ENCODE assay signal across 22 cellular contexts in the genomic region with DNA sequence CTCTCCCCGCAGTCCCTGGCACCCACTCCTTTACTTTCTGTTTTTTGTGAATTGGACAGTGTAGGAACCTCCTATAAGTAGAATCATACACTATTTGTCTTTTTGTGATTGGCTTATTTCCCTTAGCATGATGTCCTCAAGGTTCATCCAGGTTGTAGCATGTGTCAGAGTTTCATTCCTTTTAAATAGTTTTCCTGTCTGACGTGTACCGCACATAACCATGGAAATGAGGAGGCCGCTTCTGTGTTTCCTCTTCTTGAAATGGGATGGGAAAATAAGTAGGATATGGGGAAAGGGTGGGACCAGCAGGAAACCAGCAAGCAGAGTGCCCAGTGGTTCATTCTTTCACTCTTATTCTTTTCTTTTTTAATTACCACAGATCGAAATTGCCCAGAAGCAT.
A peak's percentile ranks its signal among the peaks of the same experiment; 100 is the strongest.
DNase-seq lines count a peak whose midpoint lies in the region; ATAC-seq, FAIRE-seq and TF ChIP-seq lines count a peak whose summit lies in the region.
"Had no signal": no experiment of that assay in that cellular context is flagged by ENCODE, and none has a peak within 500 bp of the region (broad histone marks: within the 10 kb centered on the region; RNA-seq: fewer than 3 reads in every experiment).

No MANE protein-coding gene starts in this region.

- no peaks in the 10 kb centered on the region for H3K9me3 ChIP-seq in HepG2 (ENCODE audit: low read length)
- no peaks in the 10 kb centered on the region for H3K9me3 ChIP-seq in stomach

- CTCF ChIA-PET in WTC11 (lab: Charles Lee) (no interaction called here), HepG2 (lab: Yijun Ruan, JAX; ENCODE audit: low intra/inter-chr PET ratio, low total read pairs) (no interaction called here)
- CTCF ChIA-PET in activated CD8-positive, alpha-beta T cell treated with anti-CD3 and anti-CD28 coated beads for 36 hours (lab: Charles Lee), result no interaction called here

- in situ Hi-C loops in HepG2 (cut with HindIII; ENCODE audit: extremely low pct_ligation_motif_present, low pct_unique_long_range_greater_than_20kb), result no loop called here

- H3K4me3 Mint-ChIP-seq in WTC11, result no peak overlapping the region
- H3K4me3 Mint-ChIP-seq in activated CD8-positive, alpha-beta T cell treated with anti-CD3 and anti-CD28 coated beads for 36 hours, result no peak overlapping the region
- H3K4me3 Mint-ChIP-seq: B cell; CD4-positive, alpha-beta memory T cell; HFFc6 had no signal

- no peaks in the 10 kb centered on the region for H3K9me3 Mint-ChIP-seq in WTC11
- no peaks in the 10 kb centered on the region for H3K9me3 Mint-ChIP-seq in activated CD8-positive, alpha-beta T cell treated with anti-CD3 and anti-CD28 coated beads for 36 hours
- H3K9me3 Mint-ChIP-seq: CD4-positive, alpha-beta memory T cell; HFFc6 had no signal

- ATAC-seq in WTC11 (no peak), HepG2 (no peak), GM18511 (IDR thresholded peaks at IDR 0.05; ENCODE audit: unreplicated experiment) (no peak), GM21390 (IDR thresholded peaks at IDR 0.05; ENCODE audit: unreplicated experiment) (no peak)
- no peak for ATAC-seq in activated CD8-positive, alpha-beta T cell treated with anti-CD3 and anti-CD28 coated beads for 36 hours
- ATAC-seq: Panc1 had no signal

- H3K27ac Mint-ChIP-seq in WTC11, result peak overlapping the region; percentile 42
- H3K27ac Mint-ChIP-seq in activated CD8-positive, alpha-beta T cell treated with anti-CD3 and anti-CD28 coated beads for 36 hours, result no peak overlapping the region
- H3K27ac Mint-ChIP-seq: B cell, HFFc6 had no signal

- intact Hi-C loops in HepG2 (cut with micrococcal nuclease; ENCODE audit: unreplicated experiment), result no loop called here
- intact Hi-C loops in stomach (cut with DNase I; ENCODE audit: low total_unique reads), result no loop called here
- intact Hi-C loops in activated CD8-positive, alpha-beta T cell treated with anti-CD3 and anti-CD28 coated beads for 36 hours (cut with micrococcal nuclease), result no loop called here

- POLR2A ChIA-PET in WTC11 (lab: Charles Lee) (no interaction called here), HepG2 (lab: Yijun Ruan, JAX) (no interaction called here)
- POLR2A ChIA-PET in activated CD8-positive, alpha-beta T cell treated with anti-CD3 and anti-CD28 coated beads for 36 hours (lab: Charles Lee), result no interaction called here

- H3K9ac ChIP-seq in HepG2 (ENCODE audit: insufficient read depth, low read depth, low read length), result no peak overlapping the region

- FAIRE-seq in HepG2 (lab: Jason Lieb, UNC), result no peak
- FAIRE-seq: D721Med, G401.6, GM12891 had no signal

- H3K79me2 ChIP-seq in HepG2 (ENCODE audit: insufficient read depth, low read length), result no peaks in the 10 kb centered on the region

- H3K4me2 ChIP-seq in HepG2 (ENCODE audit: low read depth, low read length), result no peak overlapping the region

- TF ChIP-seq CTCF in WTC11 (IDR thresholded peaks at IDR 0.05) (no peak), HepG2 (CRISPR knock-in tag; IDR thresholded peaks at IDR 0.05) (no peak), stomach (IDR thresholded peaks at IDR 0.05) (no peak)
- TF ChIP-seq CTCF in activated CD8-positive, alpha-beta T cell treated with anti-CD3 and anti-CD28 coated beads for 36 hours (IDR thresholded peaks at IDR 0.05), result no peak

- H4K20me1 ChIP-seq in HepG2 (ENCODE audit: insufficient read depth, low read length), result peaks cover 9% of the 10 kb centered on the region; the same call in 1 of the 2 replicates

- H3K4me1 ChIP-seq in HepG2 (ENCODE audit: insufficient read depth, low read length) (no peaks in the 10 kb centered on the region), stomach (peaks cover 0 to 20% (median 0%) of the 10 kb centered on the region in 4 donors)

- H3K36me3 Mint-ChIP-seq in WTC11, result peaks cover 83% of the 10 kb centered on the region
- H3K36me3 Mint-ChIP-seq in activated CD8-positive, alpha-beta T cell treated with anti-CD3 and anti-CD28 coated beads for 36 hours (ENCODE audit: low read depth), result peaks cover 2% of the 10 kb centered on the region

- DNase-seq in WTC11 (ENCODE audit: low spot score), result no peak
- DNase-seq in dermis blood vessel endothelial cell, result peak; percentile 71
- no peak for DNase-seq in HepG2 (ENCODE audit: low spot score)
- DNase-seq in stomach, result no peak
- no peak for DNase-seq in activated CD8-positive, alpha-beta T cell treated with anti-CD3 and anti-CD28 coated beads for 36 hours
- no peak for DNase-seq in NCI-H446 treated with DMSO at 0.1 percent for 48 hours (lab: John Stamatoyannopoulos, UW)
- DNase-seq: CD4-positive, alpha-beta memory T cell; DMS79 treated with DMSO at 0.1 percent for 48 hours; GOT3; HFFc6; MM.1S; NCI-H1105 treated with DMSO at 0.1 percent for 48 hours; NCI-H187; NCI-H748 treated with DMSO at 0.1 percent for 48 hours; SIG-M5 had no signal

- H3K27ac ChIP-seq in HepG2 (ENCODE audit: extremely low read length, insufficient read depth, low read length) (no peak overlapping the region), stomach (peak overlapping the region in 4 of 5 donors; percentile 16 to 34 (median 26))

- WGBS in HepG2 (ENCODE audit: low lambda C conversion rate), result over 99% methylated on average over 5 of the region's 5 CpGs
- WGBS in stomach, 5 donors, result 86 to 91% (median 89%) methylated on average over 5 of the region's 5 CpGs

- no TSS peak for BruUV-seq in HepG2 (replicated peaks; lab: Mats Ljungman, UMichigan)

- H3K36me3 ChIP-seq in HepG2 (replicated peaks in 1 of 2; ENCODE audit: control insufficient read depth in 1 of 2, insufficient read depth in 2 of 2, low read length in 2 of 2) (peaks cover 42 to 79% of the 10 kb centered on the region in 2 experiments), stomach (peaks cover 47 to 88% (median 77%) of the 10 kb centered on the region in 4 donors)

- H3K4me3 ChIP-seq in HepG2 (replicated peaks in 1 of 3; ENCODE audit: insufficient read depth in 1 of 3, low read depth in 2 of 3, low read length in 3 of 3) (no peak overlapping the region), stomach (no peak overlapping the region)

- H3K4me1 Mint-ChIP-seq in WTC11, result peaks cover 3% of the 10 kb centered on the region; the same call in 1 of the 2 replicates
- no peaks in the 10 kb centered on the region for H3K4me1 Mint-ChIP-seq in activated CD8-positive, alpha-beta T cell treated with anti-CD3 and anti-CD28 coated beads for 36 hours (ENCODE audit: low read depth)
- H3K4me1 Mint-ChIP-seq: B cell; CD4-positive, alpha-beta memory T cell had no signal

- no peak for TF ChIP-seq RAD21 in HepG2 (CRISPR knock-in tag; IDR thresholded peaks at IDR 0.05)

- no peaks in the 10 kb centered on the region for H3K27me3 ChIP-seq in HepG2 (ENCODE audit: control insufficient read depth in 1 of 2, insufficient read depth in 2 of 2, low read length in 2 of 2)
- H3K27me3 ChIP-seq in stomach, result no peaks in the 10 kb centered on the region

- no peak for TF ChIP-seq EP300 in HepG2 (IDR thresholded peaks at IDR 0.05; ENCODE audit: low read depth in 2 of 2, low read length in 2 of 2)
- no peak for TF ChIP-seq EP300 in HepG2 (CRISPR knock-in tag; IDR thresholded peaks at IDR 0.05; ENCODE audit: borderline replicate concordance)
- no peak for TF ChIP-seq EP300 in stomach (IDR thresholded peaks at IDR 0.05)

- no peak overlapping the region for H2AFZ ChIP-seq in HepG2 (ENCODE audit: low read length)

- H3K27me3 Mint-ChIP-seq in WTC11 (ENCODE audit: low read depth), result no peaks in the 10 kb centered on the region
- no peaks in the 10 kb centered on the region for H3K27me3 Mint-ChIP-seq in activated CD8-positive, alpha-beta T cell treated with anti-CD3 and anti-CD28 coated beads for 36 hours
- H3K27me3 Mint-ChIP-seq: B cell; CD4-positive, alpha-beta memory T cell had no signal

- TF ChIP-seq POLR2A in HepG2 (IDR thresholded peaks at IDR 0.05; ENCODE audit: insufficient read depth in 1 of 2, low read depth in 2 of 2, low read length in 2 of 2) (no peak), stomach (IDR thresholded peaks at IDR 0.05) (no peak)

TF ChIP-seq in WTC11, 78 proteins besides CTCF, POLR2A, EP300 and RAD21 (continues in another document):
- no peak for TF ChIP-seq GTF2I (CRISPR knock-in tag; conservative IDR thresholded peaks at IDR 0.05)
- TF ChIP-seq, protein P1, sequence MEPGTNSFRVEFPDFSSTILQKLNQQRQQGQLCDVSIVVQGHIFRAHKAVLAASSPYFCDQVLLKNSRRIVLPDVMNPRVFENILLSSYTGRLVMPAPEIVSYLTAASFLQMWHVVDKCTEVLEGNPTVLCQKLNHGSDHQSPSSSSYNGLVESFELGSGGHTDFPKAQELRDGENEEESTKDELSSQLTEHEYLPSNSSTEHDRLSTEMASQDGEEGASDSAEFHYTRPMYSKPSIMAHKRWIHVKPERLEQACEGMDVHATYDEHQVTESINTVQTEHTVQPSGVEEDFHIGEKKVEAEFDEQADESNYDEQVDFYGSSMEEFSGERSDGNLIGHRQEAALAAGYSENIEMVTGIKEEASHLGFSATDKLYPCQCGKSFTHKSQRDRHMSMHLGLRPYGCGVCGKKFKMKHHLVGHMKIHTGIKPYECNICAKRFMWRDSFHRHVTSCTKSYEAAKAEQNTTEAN (CRISPR knock-in tag; IDR thresholded peaks at IDR 0.05), result no peak
- no peak for TF ChIP-seq ZNF317 (CRISPR knock-in tag; IDR thresholded peaks at IDR 0.05; ENCODE audit: borderline replicate concordance, low read depth)
- TF ChIP-seq ZNF219 (CRISPR knock-in tag; IDR thresholded peaks at IDR 0.05; ENCODE audit: borderline replicate concordance), result no peak
- no peak for TF ChIP-seq ZNF232 (CRISPR knock-in tag; IDR thresholded peaks at IDR 0.05)
- TF ChIP-seq CREM (CRISPR knock-in tag; IDR thresholded peaks at IDR 0.05), result no peak
- TF ChIP-seq ELF4 (CRISPR knock-in tag; IDR thresholded peaks at IDR 0.05; ENCODE audit: low read depth), result no peak

TF ChIP-seq in HepG2, 621 proteins besides CTCF, POLR2A, EP300 and RAD21:
- TF ChIP-seq ZNF564 (CRISPR knock-in tag; IDR thresholded peaks at IDR 0.05) (no peak), POLR2AphosphoS5 (IDR thresholded peaks at IDR 0.05; ENCODE audit: low read depth, low read length) (0 out of 2 replicates have a peak, but pooled peaks have one; percentile 23)
